12 cellular contexts compared by ENCODE assay signal in the genomic region with DNA sequence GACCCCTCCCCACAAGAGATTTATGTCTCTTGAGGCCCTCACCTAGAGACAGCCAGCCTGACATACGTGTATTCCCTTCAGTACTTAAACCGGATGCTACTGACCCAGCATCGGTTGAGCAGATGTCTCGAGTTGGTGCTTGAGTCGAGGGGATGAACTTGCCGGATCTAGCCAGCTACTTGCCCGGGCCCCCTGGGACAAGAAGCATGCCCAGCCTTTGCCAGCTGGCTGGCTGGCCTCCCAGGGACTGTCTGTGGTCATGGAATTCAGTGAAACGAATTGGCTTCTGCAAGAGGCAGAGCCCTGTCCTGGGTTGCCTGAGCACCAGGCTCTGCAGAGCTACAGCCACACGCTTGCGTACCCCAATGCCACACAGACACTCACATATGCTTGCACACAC. TPM values are rescaled to one million over a fixed set of nuclear protein-coding genes. Genes with fewer than 3 reads are reported as not detected.
DNase-seq lines count a peak whose midpoint lies in the region; ATAC-seq and TF ChIP-seq lines count a peak whose summit lies in the region.
"Had no signal": no experiment of that assay in that cellular context is flagged by ENCODE, and none has a peak within 500 bp of the region (broad histone marks: within the 10 kb centered on the region; RNA-seq: fewer than 3 reads in every experiment).

No MANE protein-coding gene starts in this region.

- H3K9me3 ChIP-seq in mucosa of descending colon = no peaks in the 10 kb centered on the region
- H3K9me3 ChIP-seq: uterus had no signal

- peaks cover 4% of the 10 kb centered on the region for H3K4me1 ChIP-seq in mucosa of descending colon (ENCODE audit: low read depth)

- intact Hi-C loops in mucosa of descending colon (cut with DNase I, micrococcal nuclease) = no loop called here

- H3K36me3 ChIP-seq in mucosa of descending colon (ENCODE audit: low read depth) = no peaks in the 10 kb centered on the region
- H3K36me3 ChIP-seq: uterus had no signal

- DNase-seq in Ammon's horn (ENCODE audit: low spot score) = peak; percentile 77
- peak; percentile 16 for DNase-seq in NCI-H1105 (lab: John Stamatoyannopoulos, UW)
- DNase-seq in astrocyte of the hippocampus (ENCODE audit: low read depth, low spot score) = peak; percentile 68
- peak in 2 of 3 donors; percentile 22 to 37 for DNase-seq in mucosa of descending colon
- no peak for DNase-seq in SIG-M5 treated with dmso at 0.1 percent for 504 hours (lab: John Stamatoyannopoulos, UW; ENCODE audit: unreplicated experiment)
- no peak for DNase-seq in NCI-H510A (lab: John Stamatoyannopoulos, UW)
- DNase-seq: activated CD4-positive, alpha-beta memory T cell treated with anti-CD3 and anti-CD28 coated beads, Interleukin-2, amount 10 ng/mL, durations not matched to agents 7 days and 5 days; amniotic stem cell; uterus had no signal

- TF ChIP-seq CTCF in mucosa of descending colon (IDR thresholded peaks at IDR 0.05) = no peak

- ATAC-seq in mucosa of descending colon (no peak), GM21737 (IDR thresholded peaks at IDR 0.05; ENCODE audit: unreplicated experiment) (no peak), GM21723 (IDR thresholded peaks at IDR 0.05; ENCODE audit: unreplicated experiment) (no peak)
- ATAC-seq: left lobe of liver had no signal

- no peak overlapping the region for H3K4me3 ChIP-seq in mucosa of descending colon
- H3K4me3 ChIP-seq: uterus had no signal

RNA-seq across cellular contexts. Expression of a gene that starts 35.9 kb away (rescaled TPM):
- 10 to 100 TPM; 31.2 to 50.8 (median 33.0) TPM for total RNA-seq in mucosa of descending colon

Comparison
In these comparisons a context has a peak if more than half of its experiments do, and no peak if none do; other contexts are left out.
1. DNase-seq: peak in Ammon's horn (single experiment), NCI-H1105 (single experiment), astrocyte of the hippocampus (single experiment) and mucosa of descending colon (2 of 3); none in SIG-M5 treated with dmso at 0.1 percent for 504 hours (single experiment) and NCI-H510A (single experiment).